Comparison of ENCODE assay signal across 12 cellular contexts in genomic region chr14:24908592-24909236, GRCh38.
A peak's percentile ranks its signal among the peaks of the same experiment; 100 is the strongest.
DNase-seq lines count a peak whose midpoint lies in the region; ATAC-seq, FAIRE-seq and TF ChIP-seq lines count a peak whose summit lies in the region.
"Had no signal": no experiment of that assay in that cellular context is flagged by ENCODE, and none has a peak within 500 bp of the region (broad histone marks: within the 10 kb centered on the region; RNA-seq: fewer than 3 reads in every experiment).

No MANE protein-coding gene starts in this region.

- WGBS in GM12878 (ENCODE audit: insufficient coverage, insufficient replicate concordance, low lambda C conversion rate, missing lambda C conversion rate) = 43% methylated on average over 4 of the region's 4 CpGs
- 68% methylated on average over 4 of the region's 4 CpGs for WGBS in right lobe of liver (ENCODE audit: insufficient coverage, low coverage, low lambda C conversion rate, missing lambda C conversion rate)
- WGBS in smooth muscle cell (ENCODE audit: low lambda C conversion rate) = 57% methylated on average over 4 of the region's 4 CpGs

- no peaks in the 10 kb centered on the region for H3K27me3 ChIP-seq in GM12878 (replicated peaks in 1 of 2; ENCODE audit: control insufficient read depth in 2 of 2, insufficient read depth in 2 of 2, low read length in 1 of 2)
- H3K27me3 ChIP-seq in right lobe of liver = no peaks in the 10 kb centered on the region
- no peaks in the 10 kb centered on the region for H3K27me3 ChIP-seq in smooth muscle cell (ENCODE audit: low read depth)
- H3K27me3 ChIP-seq: Peyer's patch had no signal

- H3K9me3 Mint-ChIP-seq in natural killer cell treated with Interleukin-12 subunit alpha and Interleukin-12 subunit beta and Interleukin-15 and Interleukin-18, amount 100 ng/mL, for 72 hours = no peaks in the 10 kb centered on the region

- intact Hi-C loops in GM12878 (cut with micrococcal nuclease; ENCODE audit: unreplicated experiment) (no loop called here), right lobe of liver (cut with DNase I) (no loop called here)

- POLR2A ChIA-PET in GM12878 (lab: Charles Lee) = interaction anchor here (1.0 to 3.5 kb wide), 3 partner anchors 17 to 119 kb away, joined by 4 to 14 read pairs (median 5); no protein-coding TSS in a partner anchor

- no peaks in the 10 kb centered on the region for H3K79me2 ChIP-seq in GM12878 (ENCODE audit: control insufficient read depth, insufficient read depth, low read length)
- H3K79me2 ChIP-seq in smooth muscle cell (ENCODE audit: low read depth) = peaks cover 65% of the 10 kb centered on the region

- FAIRE-seq in GM12878 (lab: Jason Lieb, UNC) = no peak

- H3K36me3 ChIP-seq in GM12878 (ENCODE audit: control insufficient read depth in 2 of 2, insufficient read depth in 2 of 2, low read length in 1 of 2) = no peaks in the 10 kb centered on the region
- H3K36me3 ChIP-seq in right lobe of liver = no peaks in the 10 kb centered on the region
- H3K36me3 ChIP-seq in smooth muscle cell (ENCODE audit: low read depth) = no peaks in the 10 kb centered on the region
- H3K36me3 ChIP-seq: Peyer's patch had no signal

- no peak for ATAC-seq in GM12878
- peak in 3 of 4 donors; percentile 41 to 62 (median 52) for ATAC-seq in right lobe of liver
- no peak for ATAC-seq in HG02763 (IDR thresholded peaks at IDR 0.05; ENCODE audit: unreplicated experiment)
- no peak for ATAC-seq in natural killer cell treated with Interleukin-12 subunit alpha and Interleukin-12 subunit beta and Interleukin-15 and Interleukin-18, amount 100 ng/mL, for 72 hours

- H4K20me1 ChIP-seq in GM12878 (ENCODE audit: control insufficient read depth, insufficient read depth) (no peaks in the 10 kb centered on the region), smooth muscle cell (ENCODE audit: low read depth) (peaks cover 84% of the 10 kb centered on the region)

- H3K27ac Mint-ChIP-seq in natural killer cell treated with Interleukin-12 subunit alpha and Interleukin-12 subunit beta and Interleukin-15 and Interleukin-18, amount 100 ng/mL, for 72 hours = no peak overlapping the region

- H3K4me2 ChIP-seq in GM12878 (ENCODE audit: control insufficient read depth, insufficient read depth) (no peak overlapping the region), smooth muscle cell (peak overlapping the region; percentile 60)

- peaks cover 13% of the 10 kb centered on the region for H3F3A ChIP-seq in smooth muscle cell (ENCODE audit: low read depth)

- H3K9ac ChIP-seq in GM12878 (ENCODE audit: control insufficient read depth, insufficient read depth, low read length) (no peak overlapping the region), smooth muscle cell (ENCODE audit: low read depth) (no peak overlapping the region)

- H3K27ac ChIP-seq in GM12878 (ENCODE audit: control insufficient read depth, insufficient read depth) (no peak overlapping the region), right lobe of liver (no peak overlapping the region), smooth muscle cell (ENCODE audit: low read depth) (peak overlapping the region; percentile 51)
- H3K27ac ChIP-seq: Peyer's patch had no signal

- no peak for TF ChIP-seq CTCF in GM12878 (IDR thresholded peaks at IDR 0.05 in 2 of 3, conservative IDR thresholded peaks at IDR 0.05 in 1 of 3; ENCODE audit: control insufficient read depth in 2 of 3, extremely low read depth in 1 of 3, insufficient read depth in 1 of 3, low read depth in 3 of 3, low read length in 3 of 3)
- no peak for TF ChIP-seq CTCF in right lobe of liver (IDR thresholded peaks at IDR 0.05)
- TF ChIP-seq CTCF in smooth muscle cell (IDR thresholded peaks at IDR 0.05; ENCODE audit: borderline replicate concordance, insufficient read depth, poor library complexity, severe bottlenecking) = no peak

- no peak for TF ChIP-seq EP300 in GM12878 (IDR thresholded peaks at IDR 0.05; ENCODE audit: borderline replicate concordance in 1 of 2, control insufficient read depth in 1 of 2, low read depth in 2 of 2, low read length in 2 of 2)

- RAD21 ChIA-PET in GM12878 (lab: Charles Lee; ENCODE audit: unreplicated experiment) = interaction anchor here (0.9 to 5.8 kb wide), 9 partner anchors 9 to 102 kb away, joined by 3 to 28 read pairs (median 4); no protein-coding TSS in a partner anchor

- H3K9me3 ChIP-seq in GM12878 (replicated peaks; ENCODE audit: control insufficient read depth, insufficient read depth, low read length) = no peaks in the 10 kb centered on the region
- H3K9me3 ChIP-seq in right lobe of liver = no peaks in the 10 kb centered on the region
- no peaks in the 10 kb centered on the region for H3K9me3 ChIP-seq in smooth muscle cell (replicated peaks; ENCODE audit: low read depth)
- H3K9me3 ChIP-seq: Peyer's patch had no signal

- no peaks in the 10 kb centered on the region for H3K36me3 Mint-ChIP-seq in natural killer cell treated with Interleukin-12 subunit alpha and Interleukin-12 subunit beta and Interleukin-15 and Interleukin-18, amount 100 ng/mL, for 72 hours

- in situ Hi-C loops in GM12878 (cut with MboI) = no loop called here

- DNase-seq in MV-4-11 (lab: John Stamatoyannopoulos, UW) (peak; percentile 80), GM12878 (ENCODE audit: low read depth, low spot score) (no peak), right lobe of liver (no peak), smooth muscle cell (lab: John Stamatoyannopoulos, UW; ENCODE audit: unreplicated experiment) (no peak), LoVo (ENCODE audit: low spot score) (no peak)
- DNase-seq in natural killer cell treated with Interleukin-12 subunit alpha and Interleukin-12 subunit beta and Interleukin-15 and Interleukin-18, amount 100 ng/mL, for 72 hours (ENCODE audit: low spot score) = no peak
- DNase-seq: KBM-7, NCI-H1092, NCI-H1694, Peyer's patch, SHP77 treated with DMSO at 0.1 percent for 48 hours had no signal

- H3K4me1 Mint-ChIP-seq in natural killer cell treated with Interleukin-12 subunit alpha and Interleukin-12 subunit beta and Interleukin-15 and Interleukin-18, amount 100 ng/mL, for 72 hours (ENCODE audit: low read depth in 2 of 2) = no peaks in the 10 kb centered on the region

- SMC1A ChIA-PET in GM12878 (lab: Charles Lee; ENCODE audit: uncharacterized antibody, unreplicated experiment) = interaction anchor here (0.6 to 9.3 kb wide), 17 partner anchors 8 to 125 kb away, joined by 3 to 87 read pairs (median 4); no protein-coding TSS in a partner anchor

- BruUV-seq in GM12878 (replicated peaks; lab: Mats Ljungman, UMichigan) = no TSS peak

- no peaks in the 10 kb centered on the region for H3K4me1 ChIP-seq in GM12878 (ENCODE audit: control insufficient read depth, insufficient read depth, low read length)
- H3K4me1 ChIP-seq in right lobe of liver = peaks cover 0 to 17% (median 0%) of the 10 kb centered on the region in 4 donors
- H3K4me1 ChIP-seq in smooth muscle cell (ENCODE audit: low read depth) = peaks cover 10% of the 10 kb centered on the region

- H2AFZ ChIP-seq in GM12878 (ENCODE audit: control insufficient read depth, low read depth, low read length) = no peak overlapping the region
- H2AFZ ChIP-seq in smooth muscle cell (ENCODE audit: low read depth) = no peak overlapping the region

- CTCF ChIA-PET in GM12878 (lab: Yijun Ruan, JAX) = interaction anchor here (1.0 to 1.3 kb wide), 3 partner anchors 13 to 173 kb away, joined by 3 read pairs; no protein-coding TSS in a partner anchor

- no peak for TF ChIP-seq RAD21 in GM12878 (IDR thresholded peaks at IDR 0.05; ENCODE audit: insufficient read depth, low read depth, low read length)

- peaks cover 20 to 34% of the 10 kb centered on the region in 2 donors for H3K27me3 Mint-ChIP-seq in natural killer cell treated with Interleukin-12 subunit alpha and Interleukin-12 subunit beta and Interleukin-15 and Interleukin-18, amount 100 ng/mL, for 72 hours

- H3K4me3 ChIP-seq in GM12878 (no peak overlapping the region), right lobe of liver (no peak overlapping the region), smooth muscle cell (no peak overlapping the region)
- H3K4me3 ChIP-seq: Peyer's patch had no signal

- no peak overlapping the region for H3K4me3 Mint-ChIP-seq in natural killer cell treated with Interleukin-12 subunit alpha and Interleukin-12 subunit beta and Interleukin-15 and Interleukin-18, amount 100 ng/mL, for 72 hours

- TF ChIP-seq POLR2A in GM12878 (IDR thresholded peaks at IDR 0.05; ENCODE audit: low read depth, low read length) = no peak
- TF ChIP-seq POLR2A in right lobe of liver (IDR thresholded peaks at IDR 0.05) = no peak

TF ChIP-seq in GM12878, 131 proteins besides CTCF, POLR2A, EP300 and RAD21:
- TF ChIP-seq PAX8 (IDR thresholded peaks at IDR 0.05) (no peak), IKZF1 (conservative IDR thresholded peaks at IDR 0.05) (0 out of 2 replicates have a peak, but pooled peaks have one; percentile 19)

Comparison
In these comparisons a context has a peak if more than half of its experiments do, and no peak if none do; other contexts are left out.
1. ATAC-seq: peak in right lobe of liver (3 of 4); none in GM12878 (single experiment), HG02763 (single experiment) and natural killer cell treated with Interleukin-12 subunit alpha and Interleukin-12 subunit beta and Interleukin-15 and Interleukin-18, amount 100 ng/mL, for 72 hours (0 of 2).